Comparison of ENCODE assay signal across 35 cellular contexts in the genomic region with DNA sequence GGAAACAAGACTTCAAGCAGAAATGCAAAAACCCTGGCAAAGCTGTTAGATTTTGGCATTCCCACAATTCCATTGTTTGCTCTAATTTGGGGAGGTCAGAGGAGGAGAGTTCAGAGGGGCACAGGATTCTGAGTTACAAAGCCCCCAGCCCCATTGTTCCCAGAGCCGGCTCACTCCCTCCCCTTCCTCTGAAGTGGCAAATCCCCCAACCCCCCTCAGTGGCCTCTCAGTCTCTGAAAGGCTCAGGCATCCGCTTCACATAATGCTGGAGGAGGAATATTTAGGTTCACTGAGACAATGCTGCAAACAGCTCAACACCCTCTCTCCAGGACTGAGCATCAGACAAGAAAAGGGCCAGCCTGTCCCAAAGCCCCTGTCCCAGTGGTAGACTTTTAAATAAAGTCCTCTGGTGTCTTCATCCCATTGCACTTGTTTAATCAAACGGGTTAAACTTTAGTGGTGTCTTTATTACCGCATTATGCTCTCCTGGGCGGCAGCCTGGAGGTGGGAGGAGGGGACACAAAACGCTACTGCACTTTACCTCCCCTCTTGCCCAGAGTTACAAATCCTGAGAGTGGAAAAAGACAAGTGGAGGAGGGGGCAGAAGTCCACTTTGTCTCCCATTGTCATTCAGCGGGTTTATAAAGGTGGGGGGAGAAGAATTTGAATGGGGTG.
DNase-seq lines count a peak whose midpoint lies in the region; ATAC-seq and TF ChIP-seq lines count a peak whose summit lies in the region.
"Had no signal": no experiment of that assay in that cellular context is flagged by ENCODE, and none has a peak within 500 bp of the region (broad histone marks: within the 10 kb centered on the region; RNA-seq: fewer than 3 reads in every experiment).

No MANE protein-coding gene starts in this region.

- H3K27ac Mint-ChIP-seq in nephron progenitor cell = peak overlapping the region; percentile 42
- H3K27ac Mint-ChIP-seq in activated T-helper 1 cell treated with anti-CD3 and anti-CD28 coated beads, Interleukin-12 subunit alpha, Interleukin-12 subunit beta, Interleukin-2, Interleukin-4 antibody, amounts not matched to agents 30 ng/mL and 10 ng/mL and 1 ng/mL, durations not matched to agents 14 hours and 24 hours and 36 hours = no peak overlapping the region
- H3K27ac Mint-ChIP-seq: activated CD8-positive, alpha-beta memory T cell treated with anti-CD3 and anti-CD28 coated beads, Interleukin-2, amount 10 ng/mL, durations not matched to agents 7 days and 5 days; stimulated activated naive B cell treated with anti-CD40 and anti-IgM and Interleukin-4, amounts not matched to agents 10 μg/mL and 1 μg/mL and 100 μg/mL, for 72 hours; T-helper 17 cell had no signal

- peak overlapping the region; percentile 72 for H3K4me3 Mint-ChIP-seq in nephron progenitor cell
- no peak overlapping the region for H3K4me3 Mint-ChIP-seq in activated T-helper 1 cell treated with anti-CD3 and anti-CD28 coated beads, Interleukin-12 subunit alpha, Interleukin-12 subunit beta, Interleukin-2, Interleukin-4 antibody, amounts not matched to agents 30 ng/mL and 10 ng/mL and 1 ng/mL, durations not matched to agents 14 hours and 24 hours and 36 hours
- H3K4me3 Mint-ChIP-seq: activated CD8-positive, alpha-beta memory T cell treated with anti-CD3 and anti-CD28 coated beads, Interleukin-2, amount 10 ng/mL, durations not matched to agents 7 days and 5 days; stimulated activated naive B cell treated with anti-CD40 and anti-IgM and Interleukin-4, amounts not matched to agents 10 μg/mL and 1 μg/mL and 100 μg/mL, for 72 hours; T-helper 17 cell had no signal

- peak overlapping the region; percentile 53 for H3K27ac ChIP-seq in cardiac muscle cell
- no peak overlapping the region for H3K27ac ChIP-seq in heart left ventricle
- no peak overlapping the region for H3K27ac ChIP-seq in esophagus muscularis mucosa (replicated peaks in 1 of 4)
- H3K27ac ChIP-seq in transverse colon = no peak overlapping the region
- H3K27ac ChIP-seq in effector memory CD4-positive, alpha-beta T cell (ENCODE audit: insufficient read depth, low read length, poor library complexity, severe bottlenecking) = no peak overlapping the region
- H3K27ac ChIP-seq: ascending aorta, coronary artery, gastrocnemius medialis, KMS-11, left lung, upper lobe of right lung had no signal

- no peaks in the 10 kb centered on the region for H3K27me3 ChIP-seq in cardiac muscle cell
- peaks cover 0 to 9% (median 0%) of the 10 kb centered on the region in 9 donors for H3K27me3 ChIP-seq in heart left ventricle
- H3K27me3 ChIP-seq in esophagus muscularis mucosa = no peaks in the 10 kb centered on the region
- no peaks in the 10 kb centered on the region for H3K27me3 ChIP-seq in transverse colon
- H3K27me3 ChIP-seq in effector memory CD4-positive, alpha-beta T cell (replicated peaks; ENCODE audit: control insufficient read depth, insufficient read depth, low read length, poor library complexity, severe bottlenecking) = no peaks in the 10 kb centered on the region
- H3K27me3 ChIP-seq: ascending aorta, gastrocnemius medialis, hepatocyte, left lung, MG63, upper lobe of right lung had no signal

- no peaks in the 10 kb centered on the region for H3K36me3 Mint-ChIP-seq in nephron progenitor cell (ENCODE audit: low read depth)
- H3K36me3 Mint-ChIP-seq in activated T-helper 1 cell treated with anti-CD3 and anti-CD28 coated beads, Interleukin-12 subunit alpha, Interleukin-12 subunit beta, Interleukin-2, Interleukin-4 antibody, amounts not matched to agents 30 ng/mL and 10 ng/mL and 1 ng/mL, durations not matched to agents 14 hours and 24 hours and 36 hours (ENCODE audit: low read depth) = no peaks in the 10 kb centered on the region

- no peaks in the 10 kb centered on the region for H3K36me3 ChIP-seq in cardiac muscle cell
- no peaks in the 10 kb centered on the region for H3K36me3 ChIP-seq in heart left ventricle
- no peaks in the 10 kb centered on the region for H3K36me3 ChIP-seq in esophagus muscularis mucosa
- no peaks in the 10 kb centered on the region for H3K36me3 ChIP-seq in transverse colon
- no peaks in the 10 kb centered on the region for H3K36me3 ChIP-seq in effector memory CD4-positive, alpha-beta T cell (ENCODE audit: control insufficient read depth, insufficient read depth, low read length)
- H3K36me3 ChIP-seq: ascending aorta, gastrocnemius medialis, left lung, MG63, upper lobe of right lung had no signal

- H3K9me3 ChIP-seq in cardiac muscle cell (ENCODE audit: low read depth) (no peaks in the 10 kb centered on the region), heart left ventricle (no peaks in the 10 kb centered on the region), esophagus muscularis mucosa (no peaks in the 10 kb centered on the region), transverse colon (no peaks in the 10 kb centered on the region)
- H3K9me3 ChIP-seq in effector memory CD4-positive, alpha-beta T cell (ENCODE audit: control insufficient read depth, low read length) = no peaks in the 10 kb centered on the region
- H3K9me3 ChIP-seq: ascending aorta, gastrocnemius medialis, left lung, MG63, upper lobe of right lung had no signal

- no peak for TF ChIP-seq CTCF in cardiac muscle cell (IDR thresholded peaks at IDR 0.05; ENCODE audit: low read depth, low read length)
- no peak for TF ChIP-seq CTCF in heart left ventricle (IDR thresholded peaks at IDR 0.05)
- TF ChIP-seq CTCF in esophagus muscularis mucosa (IDR thresholded peaks at IDR 0.05) = no peak
- TF ChIP-seq CTCF in nephron progenitor cell (IDR thresholded peaks at IDR 0.05) = no peak
- no peak for TF ChIP-seq CTCF in transverse colon (IDR thresholded peaks at IDR 0.05)

- peaks cover 72% of the 10 kb centered on the region for H3K4me1 Mint-ChIP-seq in nephron progenitor cell
- H3K4me1 Mint-ChIP-seq in activated T-helper 1 cell treated with anti-CD3 and anti-CD28 coated beads, Interleukin-12 subunit alpha, Interleukin-12 subunit beta, Interleukin-2, Interleukin-4 antibody, amounts not matched to agents 30 ng/mL and 10 ng/mL and 1 ng/mL, durations not matched to agents 14 hours and 24 hours and 36 hours (ENCODE audit: low read depth) = no peaks in the 10 kb centered on the region
- H3K4me1 Mint-ChIP-seq: activated CD8-positive, alpha-beta memory T cell treated with anti-CD3 and anti-CD28 coated beads, Interleukin-2, amount 10 ng/mL, durations not matched to agents 7 days and 5 days; stimulated activated naive B cell treated with anti-CD40 and anti-IgM and Interleukin-4, amounts not matched to agents 10 μg/mL and 1 μg/mL and 100 μg/mL, for 72 hours; T-helper 17 cell had no signal

- ATAC-seq in heart left ventricle (no peak), HG02870 (IDR thresholded peaks at IDR 0.05; ENCODE audit: unreplicated experiment) (no peak)
- ATAC-seq: activated CD4-positive, CD25-positive, alpha-beta regulatory T cell treated with anti-CD3 and anti-CD28 coated beads, Interleukin-2, amount 50 U/mL, for 24 hours; activated CD8-positive, alpha-beta memory T cell treated with anti-CD3 and anti-CD28 coated beads, Interleukin-2, amount 10 ng/mL, durations not matched to agents 7 days and 5 days; gastrocnemius medialis; left lung; Panc1; SK-N-SH treated with all-trans-retinoic acid at 6 μM for 48 hours; stimulated activated naive B cell treated with anti-CD40 and anti-IgM and Interleukin-4, amounts not matched to agents 10 μg/mL and 1 μg/mL and 100 μg/mL, for 72 hours; T-helper 17 cell; upper lobe of right lung had no signal

- WGBS in heart left ventricle, 4 donors = 30 to 40% (median 32%) methylated on average over 7 of the region's 7 CpGs
- WGBS in esophagus muscularis mucosa = 56% methylated on average over 7 of the region's 7 CpGs
- 28 to 52% methylated on average over 2 to 7 of the region's 7 CpGs for WGBS in transverse colon (ENCODE audit: low coverage in 1 of 2), 2 donors

- in situ Hi-C loops in transverse colon (cut with MboI; ENCODE audit: low pct_ligation_motif_present in 1 of 4, low pct_unique_long_range_greater_than_20kb in 1 of 4, low sequenced_read_pairs in 3 of 4) = no loop called here

- TF ChIP-seq POLR2A in heart left ventricle (IDR thresholded peaks at IDR 0.05) (no peak), esophagus muscularis mucosa (IDR thresholded peaks at IDR 0.05; ENCODE audit: low read depth) (no peak), transverse colon (IDR thresholded peaks at IDR 0.05) (no peak)

- peak in 1 of 2 donors; percentile 40 for DNase-seq in cardiac muscle cell (ENCODE audit: low read depth in 1 of 2, low spot score in 1 of 2)
- DNase-seq in heart left ventricle = no peak
- peak; percentile 60 for DNase-seq in esophagus muscularis mucosa (ENCODE audit: extremely low spot score)
- peak; percentile 24 for DNase-seq in nephron progenitor cell
- no peak for DNase-seq in activated T-helper 1 cell treated with anti-CD3 and anti-CD28 coated beads, Interleukin-12 subunit alpha, Interleukin-12 subunit beta, Interleukin-2, Interleukin-4 antibody, amounts not matched to agents 30 ng/mL and 10 ng/mL and 1 ng/mL, durations not matched to agents 14 hours and 24 hours and 36 hours (ENCODE audit: low spot score)
- no peak for DNase-seq in transverse colon
- DNase-seq in effector memory CD4-positive, alpha-beta T cell = no peak
- DNase-seq: 8988T; activated CD4-positive, alpha-beta T cell treated with anti-CD3 and anti-CD28 coated beads, Interleukin-2, amount 50 U/mL, for 4 hours; activated CD8-positive, alpha-beta memory T cell treated with anti-CD3 and anti-CD28 coated beads, Interleukin-2, amount 10 ng/mL, durations not matched to agents 7 days and 5 days; activated T-cell treated with anti-CD3 and anti-CD28 coated beads, Interleukin-2, amount 50 U/mL, for 48 hours; Calu3; DMS79; gastrocnemius medialis; GDM1; left lung; mesenchymal stem cell; MG63; NCI-H1417; NCI-H2081; NCI-H226; NCI-H526 treated with DMSO at 0.1 percent for 48 hours; occipital lobe; Right ventricle myocardium superior; stimulated activated naive B cell treated with anti-CD40 and anti-IgM and Interleukin-4, amounts not matched to agents 10 μg/mL and 1 μg/mL and 100 μg/mL, for 72 hours; T-helper 17 cell; upper lobe of right lung had no signal

- TF ChIP-seq EP300 in esophagus muscularis mucosa (IDR thresholded peaks at IDR 0.05) = no peak
- no peak for TF ChIP-seq EP300 in transverse colon (IDR thresholded peaks at IDR 0.05; ENCODE audit: low read depth)

- intact Hi-C loops in heart left ventricle (cut with DNase I) (no loop called here), esophagus muscularis mucosa (cut with DNase I) (no loop called here), transverse colon (cut with DNase I; ENCODE audit: low total_unique reads) (no loop called here)
- intact Hi-C loops in activated T-helper 1 cell treated with anti-CD3 and anti-CD28 coated beads, Interleukin-12 subunit alpha, Interleukin-12 subunit beta, Interleukin-2, Interleukin-4 antibody, amounts not matched to agents 30 ng/mL and 10 ng/mL and 1 ng/mL, durations not matched to agents 14 hours and 24 hours and 36 hours (cut with micrococcal nuclease) = no loop called here

- H3K9me3 Mint-ChIP-seq in nephron progenitor cell = no peaks in the 10 kb centered on the region
- peaks cover 8% of the 10 kb centered on the region for H3K9me3 Mint-ChIP-seq in activated T-helper 1 cell treated with anti-CD3 and anti-CD28 coated beads, Interleukin-12 subunit alpha, Interleukin-12 subunit beta, Interleukin-2, Interleukin-4 antibody, amounts not matched to agents 30 ng/mL and 10 ng/mL and 1 ng/mL, durations not matched to agents 14 hours and 24 hours and 36 hours

- H3K27me3 Mint-ChIP-seq in nephron progenitor cell (ENCODE audit: low read depth, poor library complexity) = peaks cover 9% of the 10 kb centered on the region
- H3K27me3 Mint-ChIP-seq in activated T-helper 1 cell treated with anti-CD3 and anti-CD28 coated beads, Interleukin-12 subunit alpha, Interleukin-12 subunit beta, Interleukin-2, Interleukin-4 antibody, amounts not matched to agents 30 ng/mL and 10 ng/mL and 1 ng/mL, durations not matched to agents 14 hours and 24 hours and 36 hours (ENCODE audit: insufficient read depth) = peaks cover 2% of the 10 kb centered on the region
- H3K27me3 Mint-ChIP-seq: activated CD8-positive, alpha-beta memory T cell treated with anti-CD3 and anti-CD28 coated beads, Interleukin-2, amount 10 ng/mL, durations not matched to agents 7 days and 5 days; stimulated activated naive B cell treated with anti-CD40 and anti-IgM and Interleukin-4, amounts not matched to agents 10 μg/mL and 1 μg/mL and 100 μg/mL, for 72 hours; T-helper 17 cell had no signal

- H3K4me3 ChIP-seq in cardiac muscle cell (no peak overlapping the region), heart left ventricle (no peak overlapping the region), esophagus muscularis mucosa (no peak overlapping the region), transverse colon (no peak overlapping the region)
- H3K4me3 ChIP-seq in effector memory CD4-positive, alpha-beta T cell (ENCODE audit: insufficient read depth, low read depth, low read length, poor library complexity, severe bottlenecking) = no peak overlapping the region
- H3K4me3 ChIP-seq: ascending aorta, coronary artery, gastrocnemius medialis, hepatocyte, left lung, MG63, upper lobe of right lung had no signal

- H3K4me1 ChIP-seq in cardiac muscle cell (ENCODE audit: low read depth) (peaks cover 45% of the 10 kb centered on the region), heart left ventricle (peaks cover 0 to 12% (median 0%) of the 10 kb centered on the region in 12 donors), esophagus muscularis mucosa (peaks cover 0 to 2% (median 0%) of the 10 kb centered on the region in 4 donors), transverse colon (peaks cover 0 to 4% (median 0%) of the 10 kb centered on the region in 4 donors)
- H3K4me1 ChIP-seq in effector memory CD4-positive, alpha-beta T cell (ENCODE audit: control insufficient read depth, insufficient read depth, low read length, poor library complexity, severe bottlenecking) = no peaks in the 10 kb centered on the region
- H3K4me1 ChIP-seq: ascending aorta, gastrocnemius medialis, left lung, upper lobe of right lung had no signal

Comparison
In these comparisons a context has a peak if more than half of its experiments do, and no peak if none do; other contexts are left out.
1. DNase-seq: peak in esophagus muscularis mucosa (single experiment) and nephron progenitor cell (single experiment); none in heart left ventricle (0 of 5), activated T-helper 1 cell treated with anti-CD3 and anti-CD28 coated beads, Interleukin-12 subunit alpha, Interleukin-12 subunit beta, Interleukin-2, Interleukin-4 antibody, amounts not matched to agents 30 ng/mL and 10 ng/mL and 1 ng/mL, durations not matched to agents 14 hours and 24 hours and 36 hours (single experiment), transverse colon (single experiment) and effector memory CD4-positive, alpha-beta T cell (0 of 3).